Comparison of ENCODE assay signal across 22 cellular contexts in the genomic region with DNA sequence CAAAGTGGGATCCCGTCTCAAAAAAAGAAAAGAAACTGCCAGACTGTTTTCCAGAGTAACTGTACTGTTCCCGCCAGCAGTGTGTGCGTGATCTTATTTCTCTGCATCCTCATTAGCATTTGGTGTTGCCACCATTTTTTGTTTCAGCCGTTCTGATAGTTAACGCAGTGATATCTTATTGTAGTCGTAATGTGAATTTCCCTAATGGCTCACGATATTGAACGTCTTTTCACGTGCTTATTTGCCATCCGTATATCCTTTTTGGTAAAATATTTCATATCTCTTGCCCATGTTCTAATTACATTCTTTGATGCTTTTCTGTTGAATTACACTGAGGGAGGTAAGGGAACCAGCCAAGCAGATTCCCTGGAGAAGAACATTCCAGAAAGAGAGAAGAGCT.
DNase-seq lines count a peak whose midpoint lies in the region; ATAC-seq and TF ChIP-seq lines count a peak whose summit lies in the region.
"Had no signal": no experiment of that assay in that cellular context is flagged by ENCODE, and none has a peak within 500 bp of the region (broad histone marks: within the 10 kb centered on the region; RNA-seq: fewer than 3 reads in every experiment).

No MANE protein-coding gene starts in this region.

- H3K4me3 ChIP-seq in BLaER1 treated with 17β-estradiol and CSF1 and Interleukin-3, amounts not matched to agents 10 nM and 100 nM: no peak overlapping the region
- no peak overlapping the region for H3K4me3 ChIP-seq in psoas muscle
- H3K4me3 ChIP-seq: GM12878, SJCRH30, upper lobe of right lung had no signal

- TF ChIP-seq CTCF in HFFc6 (IDR thresholded peaks at IDR 0.05): no peak
- TF ChIP-seq CTCF in psoas muscle (IDR thresholded peaks at IDR 0.05): no peak

- no peaks in the 10 kb centered on the region for H4K20me1 ChIP-seq in BLaER1 treated with 17β-estradiol and CSF1 and Interleukin-3, amounts not matched to agents 10 nM and 100 nM

- H3K4me1 ChIP-seq in BLaER1 treated with 17β-estradiol and CSF1 and Interleukin-3, amounts not matched to agents 10 nM and 100 nM: peaks cover 41 to 66% (median 48%) of the 10 kb centered on the region in 10 experiments
- peaks cover 4% of the 10 kb centered on the region for H3K4me1 ChIP-seq in psoas muscle

- H3K9ac ChIP-seq in BLaER1 treated with 17β-estradiol and CSF1 and Interleukin-3, amounts not matched to agents 10 nM and 100 nM: no peak overlapping the region

- H3K4me1 Mint-ChIP-seq in HFFc6 (ENCODE audit: low read depth): peaks cover 26% of the 10 kb centered on the region

- peak overlapping the region in 7 of 11 experiments; percentile 59 to 95 (median 83); a peak in 11 of 22 replicates for H3K27ac ChIP-seq in BLaER1 treated with 17β-estradiol and CSF1 and Interleukin-3, amounts not matched to agents 10 nM and 100 nM
- H3K27ac ChIP-seq in epithelial cell of prostate (peak overlapping the region; percentile 68), psoas muscle (peak overlapping the region; percentile 24)
- H3K27ac ChIP-seq: upper lobe of right lung had no signal

- H3K9me3 ChIP-seq in BLaER1 treated with 17β-estradiol and CSF1 and Interleukin-3, amounts not matched to agents 10 nM and 100 nM (replicated peaks in 1 of 11): peaks cover 9 to 40% (median 19%) of the 10 kb centered on the region in 11 experiments; a peak in 20 of 22 replicates
- H3K9me3 ChIP-seq in psoas muscle: no peaks in the 10 kb centered on the region
- H3K9me3 ChIP-seq: upper lobe of right lung had no signal

- H3K36me3 ChIP-seq in BLaER1 treated with 17β-estradiol and CSF1 and Interleukin-3, amounts not matched to agents 10 nM and 100 nM: peaks cover 0 to 3% (median 0%) of the 10 kb centered on the region in 11 experiments; a peak in 1 of 22 replicates
- H3K36me3 ChIP-seq in psoas muscle (ENCODE audit: insufficient read depth in 1 of 2, low read depth in 1 of 2): no peaks in the 10 kb centered on the region
- H3K36me3 ChIP-seq: SJCRH30, upper lobe of right lung had no signal

- H3K9me3 Mint-ChIP-seq in HFFc6: peaks cover 11% of the 10 kb centered on the region
- H3K9me3 Mint-ChIP-seq: CD4-positive, alpha-beta memory T cell had no signal

- DNase-seq in HFFc6 (no peak), epithelial cell of prostate (ENCODE audit: low read depth, low spot score) (no peak), psoas muscle (no peak), NCI-H2029 (lab: John Stamatoyannopoulos, UW) (no peak), SHP77 (lab: John Stamatoyannopoulos, UW) (no peak)
- DNase-seq: activated CD4-positive, alpha-beta T cell treated with anti-CD3 and anti-CD28 coated beads, Interleukin-2, amount 50 U/mL, for 4 hours; activated CD4-positive, CD25-positive, alpha-beta regulatory T cell; activated CD8-positive, alpha-beta memory T cell treated with anti-CD3 and anti-CD28 coated beads, Interleukin-2, amount 50 U/mL, for 4 hours; CD4-positive, alpha-beta memory T cell; DMS 273 treated with DMSO at 0.1 percent for 48 hours; glutamatergic neuron; kidney; NCI-H1092 treated with DMSO at 0.1 percent for 48 hours; NCI-H1930; NCI-H526; stimulated activated CD4-positive, alpha-beta T cell treated with anti-CD3 and anti-CD28 coated beads, Interleukin-12 subunit alpha, Interleukin-12 subunit beta, amount 100 ng/mL, for 4 hours; stimulated activated CD4-positive, alpha-beta T cell treated with anti-CD3 and anti-CD28 coated beads, Interleukin-4, amount 100 ng/mL, for 1 hour; upper lobe of right lung had no signal

- no peak for ATAC-seq in psoas muscle
- no peak for ATAC-seq in HG02973 (IDR thresholded peaks at IDR 0.05; ENCODE audit: unreplicated experiment)
- ATAC-seq: upper lobe of right lung had no signal

- peak overlapping the region; percentile 17 for H3K27ac Mint-ChIP-seq in HFFc6

- peaks cover 11% of the 10 kb centered on the region for H3K36me3 Mint-ChIP-seq in HFFc6 (ENCODE audit: low read depth)
- H3K36me3 Mint-ChIP-seq: CD4-positive, alpha-beta memory T cell had no signal

- H3K4me2 ChIP-seq in BLaER1 treated with 17β-estradiol and CSF1 and Interleukin-3, amounts not matched to agents 10 nM and 100 nM: peak overlapping the region in 8 of 11 experiments; percentile 1 to 93 (median 86); a peak in 9 of 22 replicates

- no peaks in the 10 kb centered on the region for H3K27me3 ChIP-seq in BLaER1 treated with 17β-estradiol and CSF1 and Interleukin-3, amounts not matched to agents 10 nM and 100 nM
- no peaks in the 10 kb centered on the region for H3K27me3 ChIP-seq in psoas muscle (ENCODE audit: insufficient read depth in 3 of 3, low read length in 2 of 3)
- H3K27me3 ChIP-seq: SJCRH30, upper lobe of right lung had no signal

- 94 to 96% (median 96%) methylated on average over 10 of the region's 10 CpGs for WGBS in psoas muscle, 3 donors

- no peaks in the 10 kb centered on the region for H3K27me3 Mint-ChIP-seq in HFFc6 (ENCODE audit: insufficient read depth)

- intact Hi-C loops in psoas muscle (cut with DNase I): no loop called here

- no peak overlapping the region for H3K4me3 Mint-ChIP-seq in HFFc6
- H3K4me3 Mint-ChIP-seq: CD4-positive, alpha-beta memory T cell had no signal

Comparison
In these comparisons a context has a peak if more than half of its experiments do, and no peak if none do; other contexts are left out.
1. H3K27ac ChIP-seq: peak in every context shown above with its lines; median percentile 83 in BLaER1 treated with 17β-estradiol and CSF1 and Interleukin-3, amounts not matched to agents 10 nM and 100 nM; 68 in epithelial cell of prostate; 24 in psoas muscle.